ENCODE assay signal across 19 cellular contexts in genomic region chr14:75201087-75201486, GRCh38. TPM values are rescaled to one million over a fixed set of nuclear protein-coding genes. Genes with fewer than 3 reads are reported as not detected.
DNase-seq lines count a peak whose midpoint lies in the region; ATAC-seq, FAIRE-seq and TF ChIP-seq lines count a peak whose summit lies in the region.
"Had no signal": no experiment of that assay in that cellular context is flagged by ENCODE, and none has a peak within 500 bp of the region (broad histone marks: within the 10 kb centered on the region; RNA-seq: fewer than 3 reads in every experiment).

No MANE protein-coding gene starts in this region.

- WGBS in aorta, 2 donors = 81 to 82% methylated on average over 6 of the region's 6 CpGs

- H3K27ac ChIP-seq in RWPE2 (ENCODE audit: poor library complexity, severe bottlenecking) (peak overlapping the region; percentile 44), skin epidermis (peak overlapping the region in 12 of 21 experiments; percentile 7 to 51 (median 28)), aorta (ENCODE audit: low read depth in 1 of 2, low read length in 2 of 2) (no peak overlapping the region)
- H3K27ac ChIP-seq: brain microvascular endothelial cell, neutrophil had no signal

- TSS peak; percentile 51 for BruUV-seq in Calu3 (replicated peaks; lab: Mats Ljungman, UMichigan)

- H3K4me1 ChIP-seq in RWPE2 (ENCODE audit: insufficient read depth, poor library complexity, severe bottlenecking) (peaks cover 38% of the 10 kb centered on the region), aorta (ENCODE audit: control insufficient read depth in 1 of 2, insufficient read depth in 2 of 2, low read length in 2 of 2) (no peaks in the 10 kb centered on the region)

- no peak for FAIRE-seq in frontal cortex (lab: Jason Lieb, UNC)
- FAIRE-seq: endometrium had no signal

- H3K27ac Mint-ChIP-seq in Calu3 (ENCODE audit: unreplicated experiment) = peak overlapping the region; percentile 97
- H3K27ac Mint-ChIP-seq: CD4-positive, CD25-positive, alpha-beta regulatory T cell; H9 had no signal

- intact Hi-C loops in Calu3 (cut with micrococcal nuclease; ENCODE audit: unreplicated experiment) = loop anchor here (2.0 kb wide), 1 partner anchor 28 kb away; no protein-coding TSS in a partner anchor
- intact Hi-C loops in aorta (cut with DNase I) = no loop called here

- no peak for DNase-seq in Calu3
- DNase-seq in RWPE2 (ENCODE audit: low spot score) = no peak
- peak; percentile 52 for DNase-seq in fibroblast of villous mesenchyme (ENCODE audit: low read depth)
- no peak for DNase-seq in aorta
- DNase-seq in pons (ENCODE audit: low spot score) = no peak
- DNase-seq in frontal cortex (ENCODE audit: low spot score in 2 of 2) = no peak
- DNase-seq: activated CD8-positive, alpha-beta memory T cell treated with anti-CD3 and anti-CD28 coated beads, Interleukin-2, amount 50 U/mL, for 48 hours; brain microvascular endothelial cell; CD4-positive, CD25-positive, alpha-beta regulatory T cell; DND-41; KBM-7; NCI-H446 treated with DMSO at 0.1 percent for 48 hours; NK-92 treated with Interleukin-12 subunit alpha and Interleukin-12 subunit beta, amount 100 ng/mL, for 24 hours; right cardiac atrium had no signal

- no peaks in the 10 kb centered on the region for H3K9me3 Mint-ChIP-seq in Calu3 (ENCODE audit: low read depth, unreplicated experiment)
- H3K9me3 Mint-ChIP-seq: H9 had no signal

- peaks cover 12% of the 10 kb centered on the region for H3K36me3 Mint-ChIP-seq in Calu3 (ENCODE audit: insufficient read depth, unreplicated experiment)
- H3K36me3 Mint-ChIP-seq: CD4-positive, CD25-positive, alpha-beta regulatory T cell had no signal

- no peaks in the 10 kb centered on the region for H3K27me3 Mint-ChIP-seq in Calu3 (ENCODE audit: unreplicated experiment)
- H3K27me3 Mint-ChIP-seq: CD4-positive, CD25-positive, alpha-beta regulatory T cell had no signal

- H3K4me1 Mint-ChIP-seq in Calu3 (ENCODE audit: low read depth, unreplicated experiment) = peaks cover 65% of the 10 kb centered on the region

- CTCF ChIA-PET in Calu3 (lab: Charles Lee) = interaction anchor here (1.0 to 1.4 kb wide), 3 partner anchors 22 to 58 kb away, joined by 3 to 9 read pairs (median 3); no protein-coding TSS in a partner anchor

- ATAC-seq in RWPE2 (ENCODE audit: low read depth) (no peak), aorta (ENCODE audit: low FRiP score) (no peak), GM18909 (IDR thresholded peaks at IDR 0.05; ENCODE audit: poor library complexity, unreplicated experiment) (no peak)

- H3K36me3 ChIP-seq in RWPE2 (ENCODE audit: low read depth) (no peaks in the 10 kb centered on the region), aorta (ENCODE audit: control insufficient read depth in 1 of 2, insufficient read depth in 2 of 2, low read length in 1 of 2) (no peaks in the 10 kb centered on the region)
- H3K36me3 ChIP-seq: brain microvascular endothelial cell, neutrophil had no signal

- H3K4me3 Mint-ChIP-seq in Calu3 (ENCODE audit: low read depth, unreplicated experiment) = peak overlapping the region; percentile 45
- H3K4me3 Mint-ChIP-seq: CD4-positive, CD25-positive, alpha-beta regulatory T cell; H9 had no signal

- no peak overlapping the region for H3K4me3 ChIP-seq in RWPE2 (ENCODE audit: severe bottlenecking)
- H3K4me3 ChIP-seq in fibroblast of villous mesenchyme (ENCODE audit: low read depth, low read length) = no peak overlapping the region
- H3K4me3 ChIP-seq in skin epidermis = no peak overlapping the region
- H3K4me3 ChIP-seq in aorta (ENCODE audit: low read length in 2 of 2) = no peak overlapping the region

- H3K27me3 ChIP-seq in RWPE2 (ENCODE audit: insufficient read depth, poor library complexity, severe bottlenecking) (no peaks in the 10 kb centered on the region), aorta (ENCODE audit: control insufficient read depth in 1 of 2, insufficient read depth in 2 of 2, low read length in 1 of 2) (no peaks in the 10 kb centered on the region)
- H3K27me3 ChIP-seq: brain microvascular endothelial cell, neutrophil had no signal

- no peak for TF ChIP-seq CTCF in Calu3 (IDR thresholded peaks at IDR 0.05; ENCODE audit: unreplicated experiment)
- TF ChIP-seq CTCF in RWPE2 (IDR thresholded peaks at IDR 0.05; ENCODE audit: poor library complexity, severe bottlenecking) = no peak
- no peak for TF ChIP-seq CTCF in fibroblast of villous mesenchyme (IDR thresholded peaks at IDR 0.05; ENCODE audit: insufficient read depth, low read depth, low read length)

- no peaks in the 10 kb centered on the region for H3K9me3 ChIP-seq in RWPE2 (ENCODE audit: severe bottlenecking)
- no peaks in the 10 kb centered on the region for H3K9me3 ChIP-seq in aorta (ENCODE audit: control insufficient read depth, low read length)
- H3K9me3 ChIP-seq: neutrophil had no signal

RNA-seq across cellular contexts. Expression of gene TMED10, which starts 24.7 kb away (rescaled TPM):
- total RNA-seq in Calu3 (2022) (391 and 434 TPM in 2 replicates), fibroblast of villous mesenchyme (215 and 279 TPM in 2 replicates), aorta (100 to 1,000 TPM; 249 to 277 TPM), frontal cortex (108 TPM)
- 100 to 1,000 TPM; 114 to 139 TPM for polyA plus RNA-seq in aorta

Comparison
In these comparisons a context has a peak if more than half of its experiments do, and no peak if none do; other contexts are left out.
1. H3K27ac ChIP-seq: peak in RWPE2 (single experiment) and skin epidermis (12 of 21); none in aorta (0 of 2).